ENCODE assay signal across 20 cellular contexts in genomic region chr12:22230280-22230794, GRCh38.
DNase-seq lines count a peak whose midpoint lies in the region; ATAC-seq lines count a peak whose summit lies in the region.
"Had no signal": no experiment of that assay in that cellular context is flagged by ENCODE, and none has a peak within 500 bp of the region (broad histone marks: within the 10 kb centered on the region; RNA-seq: fewer than 3 reads in every experiment).

No MANE protein-coding gene starts in this region.

- DNase-seq in ACHN (peak; percentile 62), HT1080 (ENCODE audit: low read depth) (peak; percentile 55), dedifferentiated amniotic fluid mesenchymal stem cell (ENCODE audit: extremely low spot score) (peak; percentile 30), mesendoderm (no peak), DMS79 treated with DMSO at 0.1 percent for 48 hours (lab: John Stamatoyannopoulos, UW) (no peak), GOT3 (lab: John Stamatoyannopoulos, UW) (no peak)
- DNase-seq: activated CD4-positive, alpha-beta T cell treated with anti-CD3 and anti-CD28 coated beads for 36 hours; activated CD8-positive, alpha-beta memory T cell treated with anti-CD3 and anti-CD28 coated beads, Interleukin-2, amount 50 U/mL, for 4 hours; activated naive CD4-positive, alpha-beta T cell treated with anti-CD3 and anti-CD28 coated beads, Interleukin-2, amount 10 ng/mL, durations not matched to agents 7 days and 5 days; central memory CD4-positive, alpha-beta T cell; effector memory CD8-positive, alpha-beta T cell; NCI-H2029; NCI-H524 treated with DMSO at 0.1 percent for 48 hours; ovary; SJCRH30; spleen; stimulated activated naive B cell treated with anti-CD40 and anti-IgM and Interleukin-4, amounts not matched to agents 10 μg/mL and 1 μg/mL and 100 μg/mL, for 72 hours; upper lobe of left lung had no signal

- no peak overlapping the region for H3K4me3 ChIP-seq in mesendoderm (ENCODE audit: low read length)
- H3K4me3 ChIP-seq: ovary, SJCRH30, spleen, upper lobe of left lung had no signal

- no peaks in the 10 kb centered on the region for H3K27me3 ChIP-seq in mesendoderm (ENCODE audit: insufficient read depth, low read length, poor library complexity)
- H3K27me3 ChIP-seq: ovary, SJCRH30, spleen, upper lobe of left lung had no signal

- in situ Hi-C loops in ACHN (cut with HindIII; ENCODE audit: low pct_ligation_motif_present, low pct_unique_long_range_greater_than_20kb, low sequenced_read_pairs) = no loop called here

- WGBS in mesendoderm (ENCODE audit: extremely low coverage, insufficient coverage, low lambda C conversion rate) = no CpG with 5 or more reads among the region's 2 CpGs

- no peak overlapping the region for H3K23ac ChIP-seq in mesendoderm (ENCODE audit: low read length)

- H3K4me1 ChIP-seq in mesendoderm (ENCODE audit: control insufficient read depth, low read depth, low read length) = no peaks in the 10 kb centered on the region
- H3K4me1 ChIP-seq: SJCRH30, spleen had no signal

- peak overlapping the region; percentile 28 for H4K8ac ChIP-seq in mesendoderm (ENCODE audit: low read depth, low read length)

- no peak overlapping the region for H4K5ac ChIP-seq in mesendoderm (ENCODE audit: low read length)

- no peaks in the 10 kb centered on the region for H3K79me1 ChIP-seq in mesendoderm (ENCODE audit: low read length)

- H3K18ac ChIP-seq in mesendoderm (ENCODE audit: low read length) = no peak overlapping the region

- H2BK15ac ChIP-seq in mesendoderm (replicated peaks; ENCODE audit: low read depth) = no peak overlapping the region

- no peak overlapping the region for H3K4ac ChIP-seq in mesendoderm (ENCODE audit: low read depth, low read length)

- no peak overlapping the region for H2AK5ac ChIP-seq in mesendoderm (ENCODE audit: low read length)

- H2BK5ac ChIP-seq in mesendoderm (ENCODE audit: low read length) = no peak overlapping the region

- H3K4me2 ChIP-seq in mesendoderm (ENCODE audit: low read length) = no peak overlapping the region

- H3K79me2 ChIP-seq in mesendoderm (ENCODE audit: control insufficient read depth, insufficient read depth, low read length) = no peaks in the 10 kb centered on the region

- ATAC-seq in GM19463 (IDR thresholded peaks at IDR 0.05; ENCODE audit: unreplicated experiment) = no peak
- no peak for ATAC-seq in GM21717 (IDR thresholded peaks at IDR 0.05; ENCODE audit: unreplicated experiment)
- ATAC-seq: activated CD4-positive, alpha-beta T cell treated with anti-CD3 and anti-CD28 coated beads for 36 hours; effector memory CD8-positive, alpha-beta T cell; stimulated activated naive B cell treated with anti-CD40 and anti-IgM and Interleukin-4, amounts not matched to agents 10 μg/mL and 1 μg/mL and 100 μg/mL, for 72 hours had no signal

- H2BK120ac ChIP-seq in mesendoderm (ENCODE audit: low read depth, low read length) = no peak overlapping the region

- H3K9ac ChIP-seq in mesendoderm (ENCODE audit: low read length) = no peak overlapping the region

- H3K56ac ChIP-seq in mesendoderm (ENCODE audit: low read length) = no peak overlapping the region

- H3K27ac ChIP-seq in mesendoderm (ENCODE audit: low read depth, low read length) = no peak overlapping the region
- H3K27ac ChIP-seq: ovary, SJCRH30, spleen, upper lobe of left lung had no signal

- no peaks in the 10 kb centered on the region for H3K36me3 ChIP-seq in mesendoderm (ENCODE audit: control insufficient read depth, insufficient read depth, low read length)
- H3K36me3 ChIP-seq: ovary, SJCRH30, spleen, upper lobe of left lung had no signal

Comparison
In these comparisons a context has a peak if more than half of its experiments do, and no peak if none do; other contexts are left out.
1. DNase-seq: peak in ACHN (single experiment), HT1080 (single experiment) and dedifferentiated amniotic fluid mesenchymal stem cell (single experiment); none in mesendoderm (single experiment), DMS79 treated with DMSO at 0.1 percent for 48 hours (single experiment) and GOT3 (single experiment).